In genomic region chr1:205225901-205226765, GRCh38 we compare ENCODE assay signal across 14 cellular contexts. TPM values are rescaled to one million over a fixed set of nuclear protein-coding genes. Genes with fewer than 3 reads are reported as not detected.
DNase-seq lines count a peak whose midpoint lies in the region; ATAC-seq and TF ChIP-seq lines count a peak whose summit lies in the region.
"Had no signal": no experiment of that assay in that cellular context is flagged by ENCODE, and none has a peak within 500 bp of the region (broad histone marks: within the 10 kb centered on the region; RNA-seq: fewer than 3 reads in every experiment).

No MANE protein-coding gene starts in this region.

- no peak for DNase-seq in DND-41
- DNase-seq in activated CD8-positive, alpha-beta memory T cell treated with anti-CD3 and anti-CD28 coated beads, Interleukin-2, amount 50 U/mL, for 48 hours = peak; percentile 49
- DNase-seq in naive thymus-derived CD4-positive, alpha-beta T cell = no peak
- DNase-seq in stimulated activated CD4-positive, alpha-beta T cell treated with anti-CD3 and anti-CD28 coated beads, Interleukin-15, amount 100 ng/mL, for 24 hours = no peak
- DNase-seq in midbrain (lab: John Stamatoyannopoulos, UW) = no peak
- no peak for DNase-seq in SIG-M5 (lab: John Stamatoyannopoulos, UW)
- DNase-seq: effector memory CD8-positive, alpha-beta T cell; heart left ventricle; NCI-H1436; retina had no signal

- peaks cover 33% of the 10 kb centered on the region for H3K4me1 ChIP-seq in DND-41 (ENCODE audit: insufficient read depth, low read length)
- H3K4me1 ChIP-seq in HUES48 (ENCODE audit: control insufficient read depth, insufficient read depth, low read length) = peaks cover 27% of the 10 kb centered on the region
- peaks cover 10 to 13% of the 10 kb centered on the region in 2 donors for H3K4me1 ChIP-seq in naive thymus-derived CD4-positive, alpha-beta T cell (ENCODE audit: control insufficient read depth in 2 of 2, insufficient read depth in 2 of 2, low read length in 2 of 2)

- H3K36me3 Mint-ChIP-seq in naive thymus-derived CD4-positive, alpha-beta T cell = no peaks in the 10 kb centered on the region

- no peak overlapping the region for H3K4me3 ChIP-seq in DND-41 (ENCODE audit: low read depth in 1 of 2, low read length in 2 of 2)
- H3K4me3 ChIP-seq in HUES48 (ENCODE audit: low read depth, low read length) = peak overlapping the region; percentile 83; the same call in 1 of the 2 replicates
- H3K4me3 ChIP-seq in naive thymus-derived CD4-positive, alpha-beta T cell (ENCODE audit: low read length) = no peak overlapping the region
- H3K4me3 ChIP-seq: lung had no signal

- no peaks in the 10 kb centered on the region for H3K36me3 ChIP-seq in DND-41 (ENCODE audit: insufficient read depth, low read length)
- no peaks in the 10 kb centered on the region for H3K36me3 ChIP-seq in HUES48 (ENCODE audit: control insufficient read depth, insufficient read depth, low read length)
- no peaks in the 10 kb centered on the region for H3K36me3 ChIP-seq in naive thymus-derived CD4-positive, alpha-beta T cell (ENCODE audit: control insufficient read depth in 2 of 3, insufficient read depth in 3 of 3, low read length in 3 of 3)
- H3K36me3 ChIP-seq: heart left ventricle had no signal

- H3K9me3 Mint-ChIP-seq in naive thymus-derived CD4-positive, alpha-beta T cell = no peaks in the 10 kb centered on the region
- H3K9me3 Mint-ChIP-seq: effector memory CD8-positive, alpha-beta T cell had no signal

- peaks cover 0 to 50% (median 4%) of the 10 kb centered on the region in 5 donors for H3K27me3 Mint-ChIP-seq in naive thymus-derived CD4-positive, alpha-beta T cell

- H3K27me3 ChIP-seq in DND-41 (ENCODE audit: insufficient read depth, low read length, poor library complexity) (peaks cover 16% of the 10 kb centered on the region), HUES48 (ENCODE audit: control insufficient read depth, insufficient read depth, low read length) (peaks cover 10% of the 10 kb centered on the region)
- H3K27me3 ChIP-seq in naive thymus-derived CD4-positive, alpha-beta T cell (ENCODE audit: control insufficient read depth in 2 of 2, insufficient read depth in 2 of 2, low read length in 2 of 2) = no peaks in the 10 kb centered on the region

- POLR2A ChIA-PET in naive thymus-derived CD4-positive, alpha-beta T cell (lab: Charles Lee) = interaction anchor here (1.2 to 4.3 kb wide), 3 partner anchors 11 to 1824 kb away, joined by 3 to 30 read pairs (median 26); partner anchors contain the start of gene DSTYK

- H3K4me1 Mint-ChIP-seq in naive thymus-derived CD4-positive, alpha-beta T cell = peaks cover 12 to 37% (median 18%) of the 10 kb centered on the region in 7 donors

- intact Hi-C loops in naive thymus-derived CD4-positive, alpha-beta T cell (cut with micrococcal nuclease) = loop anchor here (5.0 kb wide), 4 partner anchors 46 to 406 kb away; partner anchors contain the start of genes ELK4 (in 1 of the 2) and NUAK2 (in 1 of the 2)

- H3K27ac ChIP-seq in DND-41 (ENCODE audit: low read length) (no peak overlapping the region), HUES48 (ENCODE audit: low read depth, low read length) (no peak overlapping the region)
- H3K27ac ChIP-seq in naive thymus-derived CD4-positive, alpha-beta T cell (ENCODE audit: low read depth, low read length) = no peak overlapping the region
- H3K27ac ChIP-seq: heart left ventricle had no signal

- no peaks in the 10 kb centered on the region for H3K79me2 ChIP-seq in DND-41 (ENCODE audit: insufficient read depth, low read length)

- TF ChIP-seq CTCF in DND-41 (IDR thresholded peaks at IDR 0.05; ENCODE audit: borderline replicate concordance, extremely low read depth, low read length, poor library complexity, severe bottlenecking) = no peak

- H3K4me3 Mint-ChIP-seq in naive thymus-derived CD4-positive, alpha-beta T cell = peak overlapping the region in 7 of 10 donors; percentile 10 to 97 (median 32)

- CTCF ChIA-PET in naive thymus-derived CD4-positive, alpha-beta T cell (lab: Charles Lee) = interaction anchor here (0.7 to 5.9 kb wide), 2 partner anchors 28 to 109 kb away, joined by 3 to 89 read pairs; no protein-coding TSS in a partner anchor

- no peak overlapping the region for H3K27ac Mint-ChIP-seq in naive thymus-derived CD4-positive, alpha-beta T cell
- H3K27ac Mint-ChIP-seq: effector memory CD8-positive, alpha-beta T cell had no signal

- H4K20me1 ChIP-seq in DND-41 (ENCODE audit: insufficient read depth, low read length) = peaks cover 6% of the 10 kb centered on the region

- H3K9ac ChIP-seq in DND-41 (ENCODE audit: low read depth, low read length) (no peak overlapping the region), HUES48 (ENCODE audit: low read depth, low read length) (no peak overlapping the region)

- H3K4me2 ChIP-seq in DND-41 (ENCODE audit: insufficient read depth, low read length) = peak overlapping the region; percentile 82; the same call in 1 of the 2 replicates

- no peak overlapping the region for H2AFZ ChIP-seq in DND-41 (ENCODE audit: low read depth, low read length)

- H3K9me3 ChIP-seq in DND-41 (ENCODE audit: insufficient read depth, low read length, severe bottlenecking) (no peaks in the 10 kb centered on the region), HUES48 (ENCODE audit: control insufficient read depth, insufficient read depth, low read length) (no peaks in the 10 kb centered on the region)
- no peaks in the 10 kb centered on the region for H3K9me3 ChIP-seq in naive thymus-derived CD4-positive, alpha-beta T cell (ENCODE audit: control insufficient read depth in 2 of 3, low read length in 3 of 3)
- H3K9me3 ChIP-seq: heart left ventricle had no signal

- ATAC-seq in DND-41 (ENCODE audit: insufficient read depth, low read depth) (no peak), GM19035 (IDR thresholded peaks at IDR 0.05; ENCODE audit: unreplicated experiment) (no peak)
- ATAC-seq in naive thymus-derived CD4-positive, alpha-beta T cell = no peak
- ATAC-seq: effector memory CD8-positive, alpha-beta T cell; heart left ventricle; Panc1 had no signal

RNA-seq across cellular contexts. Expression of gene TMCC2, which starts 1.6 kb away (rescaled TPM):
- total RNA-seq in naive thymus-derived CD4-positive, alpha-beta T cell = 1 to 10 TPM; 1.1 to 3.6 (median 1.8) TPM
- polyA plus RNA-seq in naive thymus-derived CD4-positive, alpha-beta T cell = under 1 TPM; 0.30 to 0.38 TPM

RNA-seq across cellular contexts. Expression of gene DSTYK, which starts 14.6 kb away (rescaled TPM):
- 10 to 100 TPM; 11.3 to 18.5 (median 15.2) TPM for total RNA-seq in naive thymus-derived CD4-positive, alpha-beta T cell
- 1 to 10 TPM; 6.4 to 9.5 TPM for polyA plus RNA-seq in naive thymus-derived CD4-positive, alpha-beta T cell
